In the genomic region with DNA sequence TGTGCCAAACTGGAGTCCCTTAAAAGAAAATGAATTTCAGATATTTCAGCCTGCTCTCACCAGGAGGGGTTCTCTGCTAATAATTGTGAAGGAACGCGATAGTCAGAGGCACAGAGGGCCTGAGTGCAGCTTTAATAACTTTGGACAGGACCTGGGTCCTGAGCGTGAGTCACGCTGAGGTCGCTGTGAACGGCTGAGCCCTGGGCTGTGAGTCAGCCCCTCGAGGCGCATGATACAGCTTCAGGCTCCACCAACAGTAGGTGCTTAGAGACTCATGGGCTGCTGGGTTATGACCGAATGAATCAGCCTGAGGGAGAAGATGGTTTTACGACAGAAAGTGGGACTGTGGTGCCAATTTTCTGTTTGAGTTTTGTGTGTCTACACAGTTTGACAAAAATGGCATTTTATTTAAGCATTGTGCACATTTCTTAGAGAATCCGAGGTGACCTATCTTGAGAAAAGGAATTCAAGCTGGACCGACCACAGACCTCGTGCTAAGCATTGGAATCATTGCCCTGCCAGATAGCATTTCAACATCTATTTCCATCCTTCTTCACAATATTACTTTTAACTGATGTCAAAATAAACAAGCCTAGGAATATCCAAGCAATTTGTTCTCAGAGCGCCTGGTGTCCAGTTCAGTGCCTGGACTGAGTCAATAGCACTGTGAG, we compare ENCODE assay signal across 9 cellular contexts.
DNase-seq lines count a peak whose midpoint lies in the region; ATAC-seq and TF ChIP-seq lines count a peak whose summit lies in the region.
"Had no signal": no experiment of that assay in that cellular context is flagged by ENCODE, and none has a peak within 500 bp of the region (broad histone marks: within the 10 kb centered on the region; RNA-seq: fewer than 3 reads in every experiment).

No MANE protein-coding gene starts in this region.

- DNase-seq in Daoy (ENCODE audit: low read depth) = peak; percentile 75
- DNase-seq in RWPE1 (ENCODE audit: low spot score) = peak; percentile 93
- peak; percentile 98 for DNase-seq in fibroblast of villous mesenchyme (ENCODE audit: low read depth)
- peak; percentile 95 for DNase-seq in posterior vena cava (ENCODE audit: low spot score)
- DNase-seq in Kasumi-1 (lab: John Stamatoyannopoulos, UW) = no peak
- no peak for DNase-seq in NCI-H2029 treated with DMSO at 0.1 percent for 48 hours (lab: John Stamatoyannopoulos, UW)
- no peak for DNase-seq in activated T-helper 2 cell treated with anti-CD3 and anti-CD28 coated beads, Interferon-gamma antibody, Interleukin-2, Interleukin-4, amounts not matched to agents 10 μg/mL and 5 μg/mL and 100 μg/mL, durations not matched to agents 14 hours and 24 hours and 36 hours (ENCODE audit: low spot score)

- no peak overlapping the region for H3K27ac Mint-ChIP-seq in activated T-helper 2 cell treated with anti-CD3 and anti-CD28 coated beads, Interferon-gamma antibody, Interleukin-2, Interleukin-4, amounts not matched to agents 10 μg/mL and 5 μg/mL and 100 μg/mL, durations not matched to agents 14 hours and 24 hours and 36 hours

- intact Hi-C loops in posterior vena cava (cut with DNase I) = loop anchor here in 1 of 2 donors (5.0 kb wide), 1 partner anchor 1308 kb away; no protein-coding TSS in a partner anchor
- intact Hi-C loops in activated T-helper 2 cell treated with anti-CD3 and anti-CD28 coated beads, Interferon-gamma antibody, Interleukin-2, Interleukin-4, amounts not matched to agents 10 μg/mL and 5 μg/mL and 100 μg/mL, durations not matched to agents 14 hours and 24 hours and 36 hours (cut with micrococcal nuclease) = no loop called here

- H3K27ac ChIP-seq in RWPE1 = peak overlapping the region; percentile 70
- H3K27ac ChIP-seq: SK-N-MC had no signal

- CTCF ChIA-PET in RWPE1 (lab: Yijun Ruan, JAX) = interaction anchor here (0.6 kb wide), 1 partner anchor 142 kb away, joined by 4 read pairs; no protein-coding TSS in a partner anchor

- no peak overlapping the region for H3K4me3 ChIP-seq in fibroblast of villous mesenchyme (ENCODE audit: low read depth, low read length)
- H3K4me3 ChIP-seq: SK-N-MC had no signal

- TF ChIP-seq CTCF in RWPE1 (conservative IDR thresholded peaks at IDR 0.05; ENCODE audit: low read depth) = no peak
- no peak for TF ChIP-seq CTCF in fibroblast of villous mesenchyme (IDR thresholded peaks at IDR 0.05; ENCODE audit: insufficient read depth, low read depth, low read length)

- ATAC-seq in GM21737 (IDR thresholded peaks at IDR 0.05; ENCODE audit: unreplicated experiment) = no peak

- H3K4me1 Mint-ChIP-seq in activated T-helper 2 cell treated with anti-CD3 and anti-CD28 coated beads, Interferon-gamma antibody, Interleukin-2, Interleukin-4, amounts not matched to agents 10 μg/mL and 5 μg/mL and 100 μg/mL, durations not matched to agents 14 hours and 24 hours and 36 hours (ENCODE audit: low read depth) = no peaks in the 10 kb centered on the region

- H3K36me3 Mint-ChIP-seq in activated T-helper 2 cell treated with anti-CD3 and anti-CD28 coated beads, Interferon-gamma antibody, Interleukin-2, Interleukin-4, amounts not matched to agents 10 μg/mL and 5 μg/mL and 100 μg/mL, durations not matched to agents 14 hours and 24 hours and 36 hours (ENCODE audit: low read depth) = no peaks in the 10 kb centered on the region

- no peaks in the 10 kb centered on the region for H3K9me3 Mint-ChIP-seq in activated T-helper 2 cell treated with anti-CD3 and anti-CD28 coated beads, Interferon-gamma antibody, Interleukin-2, Interleukin-4, amounts not matched to agents 10 μg/mL and 5 μg/mL and 100 μg/mL, durations not matched to agents 14 hours and 24 hours and 36 hours

- no peak overlapping the region for H3K4me3 Mint-ChIP-seq in activated T-helper 2 cell treated with anti-CD3 and anti-CD28 coated beads, Interferon-gamma antibody, Interleukin-2, Interleukin-4, amounts not matched to agents 10 μg/mL and 5 μg/mL and 100 μg/mL, durations not matched to agents 14 hours and 24 hours and 36 hours (ENCODE audit: low read depth)

- POLR2A ChIA-PET in RWPE1 (lab: Yijun Ruan, JAX; ENCODE audit: low non-redundant PET) = no interaction called here

- H3K27me3 Mint-ChIP-seq in activated T-helper 2 cell treated with anti-CD3 and anti-CD28 coated beads, Interferon-gamma antibody, Interleukin-2, Interleukin-4, amounts not matched to agents 10 μg/mL and 5 μg/mL and 100 μg/mL, durations not matched to agents 14 hours and 24 hours and 36 hours (ENCODE audit: low read depth) = no peaks in the 10 kb centered on the region

Comparison
In these comparisons a context has a peak if more than half of its experiments do, and no peak if none do; other contexts are left out.
1. DNase-seq: peak in Daoy (single experiment), RWPE1 (single experiment), fibroblast of villous mesenchyme (single experiment) and posterior vena cava (single experiment); none in Kasumi-1 (0 of 2), NCI-H2029 treated with DMSO at 0.1 percent for 48 hours (single experiment) and activated T-helper 2 cell treated with anti-CD3 and anti-CD28 coated beads, Interferon-gamma antibody, Interleukin-2, Interleukin-4, amounts not matched to agents 10 μg/mL and 5 μg/mL and 100 μg/mL, durations not matched to agents 14 hours and 24 hours and 36 hours (single experiment).